8 cellular contexts compared by ENCODE assay signal in genomic region chr15:83205725-83206324, GRCh38. TPM values are rescaled to one million over a fixed set of nuclear protein-coding genes. Genes with fewer than 3 reads are reported as not detected.
DNase-seq lines count a peak whose midpoint lies in the region; ATAC-seq and TF ChIP-seq lines count a peak whose summit lies in the region.

No MANE protein-coding gene starts in this region.

- H3K4me1 Mint-ChIP-seq in activated naive CD8-positive, alpha-beta T cell (ENCODE audit: low read depth) = peaks cover 6% of the 10 kb centered on the region
- peaks cover 9 to 10% of the 10 kb centered on the region in 2 donors for H3K4me1 Mint-ChIP-seq in immature natural killer cell

- H3K27me3 Mint-ChIP-seq in activated naive CD8-positive, alpha-beta T cell = peaks cover 13% of the 10 kb centered on the region
- H3K27me3 Mint-ChIP-seq in immature natural killer cell (ENCODE audit: low read depth in 3 of 3) = peaks cover 0 to 5% (median 5%) of the 10 kb centered on the region in 3 donors

- TF ChIP-seq CTCF in heart left ventricle (IDR thresholded peaks at IDR 0.05) (no peak), suprapubic skin (IDR thresholded peaks at IDR 0.05) (no peak), mucosa of descending colon (IDR thresholded peaks at IDR 0.05) (no peak)

- no peaks in the 10 kb centered on the region for H3K36me3 Mint-ChIP-seq in activated naive CD8-positive, alpha-beta T cell
- H3K36me3 Mint-ChIP-seq in immature natural killer cell = peaks cover 0 to 3% (median 0%) of the 10 kb centered on the region in 3 donors

- H3K4me1 ChIP-seq in heart left ventricle = peaks cover 0 to 52% (median 34%) of the 10 kb centered on the region in 12 donors
- peaks cover 27% of the 10 kb centered on the region for H3K4me1 ChIP-seq in suprapubic skin
- H3K4me1 ChIP-seq in mucosa of descending colon (ENCODE audit: low read depth) = no peaks in the 10 kb centered on the region

- 29 to 54% (median 37%) methylated on average over 4 of the region's 4 CpGs for WGBS in heart left ventricle, 4 donors
- WGBS in suprapubic skin = 47% methylated on average over 4 of the region's 4 CpGs

- peak overlapping the region in 11 of 12 donors; percentile 84 to 95 (median 91) for H3K27ac ChIP-seq in heart left ventricle
- H3K27ac ChIP-seq in suprapubic skin = no peak overlapping the region

- intact Hi-C loops in heart left ventricle (cut with DNase I) = loop anchor here (2.0 to 10.0 kb wide), 9 partner anchors 51 to 664 kb away; partner anchors contain the start of genes C15orf40 (in 10 of the 10), BTBD1 (in 4 of the 10), TM6SF1 (in 2 of the 10) and RPS17 (in 1 of the 10)
- intact Hi-C loops in Right ventricle myocardium inferior (cut with DNase I) = loop anchor here (2.0 kb wide), 1 partner anchor 139 kb away; the partner anchor contains the start of gene BTBD1
- intact Hi-C loops in mucosa of descending colon (cut with DNase I, micrococcal nuclease) = no loop called here

- H3K27me3 ChIP-seq in heart left ventricle (peaks cover 0 to 3% (median 0%) of the 10 kb centered on the region in 9 donors), suprapubic skin (no peaks in the 10 kb centered on the region)

- H3K9me3 Mint-ChIP-seq in activated naive CD8-positive, alpha-beta T cell (ENCODE audit: low read depth) = no peaks in the 10 kb centered on the region
- H3K9me3 Mint-ChIP-seq in immature natural killer cell = no peaks in the 10 kb centered on the region

- TF ChIP-seq POLR2A in heart left ventricle (IDR thresholded peaks at IDR 0.05) (no peak), suprapubic skin (IDR thresholded peaks at IDR 0.05) (no peak)

- H3K27ac Mint-ChIP-seq in activated naive CD8-positive, alpha-beta T cell = peak overlapping the region; percentile 84
- H3K27ac Mint-ChIP-seq in immature natural killer cell = peak overlapping the region in 3 of 6 donors; percentile 81 to 92 (median 82)

- DNase-seq in heart left ventricle (no peak), Right ventricle myocardium inferior (ENCODE audit: missing footprints) (no peak), immature natural killer cell (no peak), suprapubic skin (ENCODE audit: low spot score in 2 of 2) (no peak), mucosa of descending colon (no peak), SKM-1 (lab: John Stamatoyannopoulos, UW; ENCODE audit: unreplicated experiment) (no peak), middle frontal gyrus (ENCODE audit: extremely low spot score, low spot score) (no peak)

- no peaks in the 10 kb centered on the region for H3K36me3 ChIP-seq in heart left ventricle
- no peaks in the 10 kb centered on the region for H3K36me3 ChIP-seq in suprapubic skin
- no peaks in the 10 kb centered on the region for H3K36me3 ChIP-seq in mucosa of descending colon (ENCODE audit: low read depth)

- TF ChIP-seq EP300 in suprapubic skin (IDR thresholded peaks at IDR 0.05) = no peak

- H3K9me3 ChIP-seq in heart left ventricle (no peaks in the 10 kb centered on the region), suprapubic skin (no peaks in the 10 kb centered on the region), mucosa of descending colon (no peaks in the 10 kb centered on the region)

- ATAC-seq in heart left ventricle = peak in 3 of 4 donors; percentile 26 to 49 (median 48)
- no peak for ATAC-seq in Right ventricle myocardium inferior
- no peak for ATAC-seq in mucosa of descending colon

- peak overlapping the region in 9 of 12 donors; percentile 65 to 93 (median 81) for H3K4me3 ChIP-seq in heart left ventricle
- peak overlapping the region; percentile 97 for H3K4me3 ChIP-seq in suprapubic skin
- no peak overlapping the region for H3K4me3 ChIP-seq in mucosa of descending colon

- peak overlapping the region; percentile 90 for H3K4me3 Mint-ChIP-seq in activated naive CD8-positive, alpha-beta T cell
- H3K4me3 Mint-ChIP-seq in immature natural killer cell = peak overlapping the region; percentile 94 to 98 (median 95)

RNA-seq across cellular contexts. Expression of gene HDGFL3, which starts 1.8 kb away (rescaled TPM):
- 10 to 100 TPM; 26.4 to 50.7 (median 40.1) TPM for total RNA-seq in heart left ventricle
- 10 to 100 TPM in 1 of 2 donors, 1 to 10 TPM in 1; 9.6 to 22.3 TPM for polyA plus RNA-seq in heart left ventricle
- 32.8 TPM for total RNA-seq in Right ventricle myocardium inferior
- 10 to 100 TPM in 2 of 3 donors, 1 to 10 TPM in 1; 6.8 to 21.6 (median 10.6) TPM for polyA plus RNA-seq in immature natural killer cell
- 10 to 100 TPM in 1 of 4 donors, 1 to 10 TPM in 3; 3.7 to 11.3 (median 6.0) TPM for total RNA-seq in suprapubic skin
- 10 to 100 TPM in 2 of 3 donors, 1 to 10 TPM in 1; 7.3 to 58.8 (median 14.1) TPM for total RNA-seq in mucosa of descending colon

Comparison
In these comparisons a context has a peak if more than half of its experiments do, and no peak if none do; other contexts are left out.
1. ATAC-seq: peak in heart left ventricle (3 of 4); none in Right ventricle myocardium inferior (single experiment) and mucosa of descending colon (single experiment).
2. intact Hi-C loops: an anchor here in heart left ventricle (2.0 to 10.0 kb wide) and Right ventricle myocardium inferior (2.0 kb wide); none called in mucosa of descending colon.